19 cellular contexts compared by ENCODE assay signal in the genomic region with DNA sequence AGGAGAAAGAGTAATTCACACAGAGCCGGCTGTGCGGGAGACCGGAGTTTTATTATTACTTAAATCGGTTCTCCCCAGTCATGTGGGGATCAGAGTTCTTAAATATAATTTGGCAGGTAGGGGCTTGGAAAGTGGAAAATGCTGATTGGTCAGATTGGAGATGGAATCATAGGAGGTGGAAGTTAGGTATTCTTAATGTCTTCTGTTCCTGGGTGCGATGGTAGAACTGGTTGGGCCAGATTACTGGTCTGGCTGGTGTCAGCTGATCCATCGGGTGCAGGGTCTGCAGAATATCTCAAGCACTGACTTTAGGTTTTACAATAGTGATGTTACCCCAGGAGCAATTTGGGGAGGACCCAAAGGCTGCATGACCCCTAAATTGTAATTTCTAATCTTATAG. TPM values are rescaled to one million over a fixed set of nuclear protein-coding genes. Genes with fewer than 3 reads are reported as not detected.
DNase-seq lines count a peak whose midpoint lies in the region; ATAC-seq and TF ChIP-seq lines count a peak whose summit lies in the region.
"Had no signal": no experiment of that assay in that cellular context is flagged by ENCODE, and none has a peak within 500 bp of the region (broad histone marks: within the 10 kb centered on the region; RNA-seq: fewer than 3 reads in every experiment).

No MANE protein-coding gene starts in this region.

- no peaks in the 10 kb centered on the region for H3K9me3 ChIP-seq in DOHH2 (ENCODE audit: control insufficient read depth, insufficient read depth, low read length)
- H3K9me3 ChIP-seq: breast epithelium, uterus had no signal

- DNase-seq in NCI-H774 (lab: John Stamatoyannopoulos, UW): peak; percentile 42
- DNase-seq in epithelial cell of prostate (ENCODE audit: low read depth, low spot score): no peak
- DNase-seq in substantia nigra (lab: John Stamatoyannopoulos, UW): no peak
- DNase-seq in GDM1 (lab: John Stamatoyannopoulos, UW): no peak
- no peak for DNase-seq in sciatic nerve (ENCODE audit: low spot score)
- DNase-seq in foreskin melanocyte: no peak
- DNase-seq: activated CD4-positive, alpha-beta T cell treated with anti-CD3 and anti-CD28 coated beads for 1 hour; activated CD8-positive, alpha-beta memory T cell treated with anti-CD3 and anti-CD28 coated beads, Interleukin-2, amount 50 U/mL, for 48 hours; activated naive CD4-positive, alpha-beta T cell treated with anti-CD3 and anti-CD28 coated beads, Interleukin-2, amount 10 ng/mL, durations not matched to agents 7 days and 5 days; NCI-H1436 treated with DMSO at 0.1 percent for 48 hours; NCI-H524 treated with DMSO at 0.1 percent for 48 hours; RPMI8226; uterus had no signal

- H3K4me3 ChIP-seq in DOHH2 (ENCODE audit: low read length): peak overlapping the region; percentile 52
- H3K4me3 ChIP-seq: breast epithelium, lung, uterus had no signal

- H3F3A ChIP-seq in DOHH2 (ENCODE audit: control insufficient read depth, insufficient read depth): no peaks in the 10 kb centered on the region

- intact Hi-C loops in sciatic nerve (cut with DNase I): no loop called here

- no peak for ATAC-seq in sciatic nerve
- ATAC-seq: foreskin keratinocyte; stimulated activated effector memory CD8-positive, alpha-beta T cell treated with anti-CD3 and anti-CD28 coated beads, Interleukin-12 subunit alpha, Interleukin-12 subunit beta, amount 100 ng/mL, for 72 hours had no signal

- peak overlapping the region; percentile 67 for H3K27ac ChIP-seq in DOHH2 (ENCODE audit: low read depth, low read length)
- H3K27ac ChIP-seq in epithelial cell of prostate: peak overlapping the region; percentile 40
- H3K27ac ChIP-seq in substantia nigra (ENCODE audit: low read depth, low read length, poor library complexity, severe bottlenecking): peak overlapping the region; percentile 86
- H3K27ac ChIP-seq: breast epithelium, KMS-11, uterus had no signal

- H4K20me1 ChIP-seq in DOHH2 (ENCODE audit: control insufficient read depth, insufficient read depth, low read depth, low read length): no peaks in the 10 kb centered on the region

- H3K9me2 ChIP-seq in DOHH2 (replicated peaks; ENCODE audit: control insufficient read depth, low read length): no peaks in the 10 kb centered on the region

- no peaks in the 10 kb centered on the region for H3K36me3 ChIP-seq in DOHH2 (ENCODE audit: control insufficient read depth, low read length)
- H3K36me3 ChIP-seq: breast epithelium, uterus had no signal

- no peaks in the 10 kb centered on the region for H3K79me2 ChIP-seq in DOHH2 (ENCODE audit: control insufficient read depth, low read length)

- no peak for TF ChIP-seq CTCF in DOHH2 (IDR thresholded peaks at IDR 0.05; ENCODE audit: low read depth, low read length, poor library complexity, severe bottlenecking)

- H3K27me3 ChIP-seq in DOHH2 (ENCODE audit: control insufficient read depth, low read length): peaks cover 27% of the 10 kb centered on the region
- H3K27me3 ChIP-seq: breast epithelium, foreskin keratinocyte had no signal

- H3K4me2 ChIP-seq in DOHH2 (ENCODE audit: low read length): peak overlapping the region; percentile 68
- H3K4me2 ChIP-seq: KMS-11 had no signal

- H3K4me1 ChIP-seq in DOHH2 (ENCODE audit: control insufficient read depth, low read length): peaks cover 26% of the 10 kb centered on the region
- H3K4me1 ChIP-seq: uterus had no signal

RNA-seq across cellular contexts. Expression of a gene that starts 4.6 kb away (rescaled TPM):
- total RNA-seq in sciatic nerve: 41.7 TPM

RNA-seq across cellular contexts. Expression of a gene that starts 39.8 kb away (rescaled TPM):
- total RNA-seq in sciatic nerve: 28.1 TPM

RNA-seq across cellular contexts. Expression of a gene that starts 44.8 kb away (rescaled TPM):
- total RNA-seq in sciatic nerve: 41.9 TPM
